Comparison of ENCODE assay signal across 8 cellular contexts in genomic region chr2:190679813-190680591, GRCh38. TPM values are rescaled to one million over a fixed set of nuclear protein-coding genes. Genes with fewer than 3 reads are reported as not detected.
A peak's percentile ranks its signal among the peaks of the same experiment; 100 is the strongest.
DNase-seq lines count a peak whose midpoint lies in the region; ATAC-seq and TF ChIP-seq lines count a peak whose summit lies in the region.

No MANE protein-coding gene starts in this region.

- H3K27ac ChIP-seq in C4-2B (no peak overlapping the region), right cardiac atrium (ENCODE audit: low read length) (no peak overlapping the region)

- peaks cover 9% of the 10 kb centered on the region for H3K4me1 ChIP-seq in right cardiac atrium (ENCODE audit: control insufficient read depth, insufficient read depth, low read length)

- no peaks in the 10 kb centered on the region for H3K9me3 ChIP-seq in right cardiac atrium (ENCODE audit: control insufficient read depth, low read length)

- H3K9me3 Mint-ChIP-seq in activated naive CD4-positive, alpha-beta T cell treated with anti-CD3 and anti-CD28 coated beads for 36 hours: no peaks in the 10 kb centered on the region

- peak overlapping the region; percentile 81 for H3K27ac Mint-ChIP-seq in activated naive CD4-positive, alpha-beta T cell treated with anti-CD3 and anti-CD28 coated beads for 36 hours

- peak; percentile 75 for DNase-seq in activated naive CD4-positive, alpha-beta T cell treated with anti-CD3 and anti-CD28 coated beads for 36 hours
- DNase-seq in right cardiac atrium (peak; percentile 28 to 73 (median 71)), DMS153 treated with DMSO at 0.1 percent for 48 hours (lab: John Stamatoyannopoulos, UW; ENCODE audit: unreplicated experiment) (no peak)
- peak; percentile 25 for DNase-seq in stimulated activated CD4-positive, alpha-beta T cell treated with anti-CD3 and anti-CD28 coated beads, Interleukin-12 subunit alpha, Interleukin-12 subunit beta, amount 100 ng/mL, for 4 hours

- peak overlapping the region; percentile 13 for H3K4me3 Mint-ChIP-seq in activated naive CD4-positive, alpha-beta T cell treated with anti-CD3 and anti-CD28 coated beads for 36 hours

- TF ChIP-seq CTCF in C4-2B (conservative IDR thresholded peaks at IDR 0.05): peak; percentile 67

- H3K36me3 Mint-ChIP-seq in activated naive CD4-positive, alpha-beta T cell treated with anti-CD3 and anti-CD28 coated beads for 36 hours (ENCODE audit: low read depth): peaks cover 21% of the 10 kb centered on the region

- peak; percentile 56 for ATAC-seq in GM18909 (IDR thresholded peaks at IDR 0.05; ENCODE audit: poor library complexity, unreplicated experiment)
- peak; percentile 45 for ATAC-seq in HG03066 (IDR thresholded peaks at IDR 0.05; ENCODE audit: low read depth, unreplicated experiment)
- ATAC-seq in right cardiac atrium: peak; percentile 57 to 65

- peaks cover 52% of the 10 kb centered on the region for H3K4me1 Mint-ChIP-seq in activated naive CD4-positive, alpha-beta T cell treated with anti-CD3 and anti-CD28 coated beads for 36 hours (ENCODE audit: low read depth)

- no peak overlapping the region for H3K4me3 ChIP-seq in right cardiac atrium (ENCODE audit: low read length)

- WGBS in right cardiac atrium: 80% methylated on average over 12 of the region's 12 CpGs

- intact Hi-C loops in activated naive CD4-positive, alpha-beta T cell treated with anti-CD3 and anti-CD28 coated beads for 36 hours (cut with micrococcal nuclease): loop anchor here (1.0 to 10.0 kb wide), 6 partner anchors 44 to 895 kb away; partner anchors contain the start of genes ORMDL1 and PMS1
- intact Hi-C loops in right cardiac atrium (cut with DNase I): no loop called here

- H3K27me3 Mint-ChIP-seq in activated naive CD4-positive, alpha-beta T cell treated with anti-CD3 and anti-CD28 coated beads for 36 hours (ENCODE audit: low read depth): no peaks in the 10 kb centered on the region

- no peaks in the 10 kb centered on the region for H3K27me3 ChIP-seq in right cardiac atrium (ENCODE audit: control insufficient read depth, insufficient read depth)

- CTCF ChIA-PET in activated naive CD4-positive, alpha-beta T cell treated with anti-CD3 and anti-CD28 coated beads for 36 hours (lab: Charles Lee): interaction anchor here (0.6 to 2.7 kb wide), 22 partner anchors 10 to 293 kb away, joined by 3 to 16 read pairs (median 4); no protein-coding TSS in a partner anchor

TF ChIP-seq in PFSK-1, 5 proteins besides CTCF, POLR2A, EP300 and RAD21:
- no peak for TF ChIP-seq POLR2AphosphoS5 (IDR thresholded peaks at IDR 0.05; ENCODE audit: low read depth, low read length)
- no peak for TF ChIP-seq SIN3A (IDR thresholded peaks at IDR 0.05; ENCODE audit: borderline replicate concordance, insufficient read depth, low read length)
- TF ChIP-seq FOXP2 (optimal IDR thresholded peaks at IDR 0.05; ENCODE audit: borderline replicate concordance, extremely low read depth, extremely low read length, insufficient read depth): peak; percentile 70
- TF ChIP-seq REST (IDR thresholded peaks at IDR 0.05; ENCODE audit: insufficient read depth in 1 of 2, low read depth in 2 of 2, low read length in 2 of 2): no peak
- TF ChIP-seq TAF1 (IDR thresholded peaks at IDR 0.05; ENCODE audit: borderline replicate concordance, insufficient read depth, low read length): no peak

RNA-seq across cellular contexts. Expression of gene NAB1, which starts 31.1 kb away (rescaled TPM):
- 5.7 TPM for polyA plus RNA-seq in PFSK-1 (2012; ENCODE audit: insufficient read length, low read depth)
- total RNA-seq in activated naive CD4-positive, alpha-beta T cell treated with anti-CD3 and anti-CD28 coated beads for 36 hours: 10 to 100 TPM; 38.7 to 48.1 TPM
- total RNA-seq in right cardiac atrium: 10 to 100 TPM; 58.8 to 65.5 (median 60.7) TPM
- 17.6 TPM for polyA plus RNA-seq in right cardiac atrium
